In the genomic region with DNA sequence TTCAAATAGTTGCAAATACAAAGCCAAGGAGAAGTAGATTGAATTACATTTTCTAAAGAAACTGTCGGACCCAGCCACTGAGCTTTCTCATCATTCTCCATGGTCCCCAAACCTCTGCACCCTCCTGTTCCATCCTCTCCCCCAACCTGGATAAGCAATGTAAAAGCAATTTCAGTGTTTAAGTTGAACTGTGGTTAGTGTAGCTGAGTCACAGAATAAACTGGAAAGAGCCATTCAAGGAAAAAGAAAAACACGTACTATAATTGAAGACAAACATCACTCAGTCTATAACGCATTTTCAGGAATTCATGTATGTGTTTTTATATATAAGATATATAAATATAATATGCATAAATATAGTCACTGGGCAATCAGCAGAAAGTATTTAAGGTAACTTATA, we compare ENCODE assay signal across 22 cellular contexts.
"Had no signal": no experiment of that assay in that cellular context is flagged by ENCODE, and none has a peak within 500 bp of the region (broad histone marks: within the 10 kb centered on the region; RNA-seq: fewer than 3 reads in every experiment).

No MANE protein-coding gene starts in this region.

- H3K4me1 ChIP-seq: left ventricle myocardium inferior, pancreas, prostate gland, spleen, tibial nerve, uterus had no signal

- H3K36me3 Mint-ChIP-seq: natural killer cell treated with Interleukin-12 subunit alpha and Interleukin-12 subunit beta and Interleukin-15 and Interleukin-18, amount 100 ng/mL, for 72 hours; stimulated activated effector memory CD8-positive, alpha-beta T cell treated with anti-CD3 and anti-CD28 coated beads, Interleukin-12 subunit alpha, Interleukin-12 subunit beta, amount 100 ng/mL, for 72 hours; type B pancreatic cell had no signal

- H3K4me3 ChIP-seq: left ventricle myocardium inferior, lung, mucosa of descending colon, pancreas, prostate gland, skin epidermis, spleen, tibial nerve, uterus had no signal

- H3K4me3 Mint-ChIP-seq: memory B cell; naive thymus-derived CD4-positive, alpha-beta T cell; natural killer cell treated with Interleukin-12 subunit alpha and Interleukin-12 subunit beta and Interleukin-15 and Interleukin-18, amount 100 ng/mL, for 72 hours; stimulated activated effector memory CD8-positive, alpha-beta T cell treated with anti-CD3 and anti-CD28 coated beads, Interleukin-12 subunit alpha, Interleukin-12 subunit beta, amount 100 ng/mL, for 72 hours; stimulated activated naive CD8-positive, alpha-beta T cell treated with anti-CD3 and anti-CD28 coated beads, Interleukin-15, Interleukin-2, amounts not matched to agents 100 ng/mL and 50 ng/mL, for 24 hours; type B pancreatic cell had no signal

- H3K27me3 Mint-ChIP-seq: memory B cell; stimulated activated naive CD8-positive, alpha-beta T cell treated with anti-CD3 and anti-CD28 coated beads, Interleukin-15, Interleukin-2, amounts not matched to agents 100 ng/mL and 50 ng/mL, for 24 hours; type B pancreatic cell had no signal

- H3K9me3 ChIP-seq: left ventricle myocardium inferior, mucosa of descending colon, pancreas, prostate gland, uterus had no signal

- H3K4me1 Mint-ChIP-seq: memory B cell; naive thymus-derived CD4-positive, alpha-beta T cell; stimulated activated effector memory CD8-positive, alpha-beta T cell treated with anti-CD3 and anti-CD28 coated beads, Interleukin-12 subunit alpha, Interleukin-12 subunit beta, amount 100 ng/mL, for 72 hours had no signal

- H3K27ac Mint-ChIP-seq: memory B cell; naive thymus-derived CD4-positive, alpha-beta T cell; natural killer cell treated with Interleukin-12 subunit alpha and Interleukin-12 subunit beta and Interleukin-15 and Interleukin-18, amount 100 ng/mL, for 72 hours; stimulated activated effector memory CD8-positive, alpha-beta T cell treated with anti-CD3 and anti-CD28 coated beads, Interleukin-12 subunit alpha, Interleukin-12 subunit beta, amount 100 ng/mL, for 72 hours; stimulated activated naive CD8-positive, alpha-beta T cell treated with anti-CD3 and anti-CD28 coated beads, Interleukin-15, Interleukin-2, amounts not matched to agents 100 ng/mL and 50 ng/mL, for 24 hours; type B pancreatic cell had no signal

- H3K9me3 Mint-ChIP-seq: stimulated activated effector memory CD8-positive, alpha-beta T cell treated with anti-CD3 and anti-CD28 coated beads, Interleukin-12 subunit alpha, Interleukin-12 subunit beta, amount 100 ng/mL, for 72 hours; type B pancreatic cell had no signal

- H3K27ac ChIP-seq: left ventricle myocardium inferior, pancreas, prostate gland, skin epidermis, spleen, tibial nerve, uterus had no signal

- H3K36me3 ChIP-seq: pancreas, prostate gland, spleen, uterus had no signal

- DNase-seq: islet precursor cell; left ventricle myocardium inferior; midbrain; mucosa of descending colon; naive thymus-derived CD4-positive, alpha-beta T cell; pancreas; posterior cingulate gyrus; retina; right cardiac atrium; spleen; stimulated activated CD4-positive, alpha-beta T cell treated with anti-CD3 and anti-CD28 coated beads, Interleukin-4, amount 100 ng/mL, for 24 hours; stimulated activated naive CD4-positive, alpha-beta T cell; uterus had no signal

- H3K27me3 ChIP-seq: pancreas, spleen, tibial nerve, uterus had no signal
